11 cellular contexts compared by ENCODE assay signal in genomic region chr18:63741769-63742168, GRCh38. TPM values are rescaled to one million over a fixed set of nuclear protein-coding genes. Genes with fewer than 3 reads are reported as not detected.
DNase-seq lines count a peak whose midpoint lies in the region; ATAC-seq and TF ChIP-seq lines count a peak whose summit lies in the region.
"Had no signal": no experiment of that assay in that cellular context is flagged by ENCODE, and none has a peak within 500 bp of the region (broad histone marks: within the 10 kb centered on the region; RNA-seq: fewer than 3 reads in every experiment).

No MANE protein-coding gene starts in this region.

- H3K9ac ChIP-seq in SK-N-MC (ENCODE audit: insufficient read length), result no peak overlapping the region

- DNase-seq in A172 (ENCODE audit: low spot score), result peak; percentile 4
- no peak for DNase-seq in GM13977 (ENCODE audit: low spot score)
- peak; percentile 70 for DNase-seq in SK-N-MC (ENCODE audit: low read depth, low spot score)
- DNase-seq in foreskin fibroblast, result peak; percentile 47 to 71
- DNase-seq in occipital lobe (lab: John Stamatoyannopoulos, UW), result no peak
- DNase-seq in NCI-H128 (lab: John Stamatoyannopoulos, UW; ENCODE audit: unreplicated experiment), result no peak
- DNase-seq in hypothalamus (lab: John Stamatoyannopoulos, UW), result no peak
- DNase-seq: glutamatergic neuron, nephron progenitor cell, Peyer's patch had no signal

- ATAC-seq in GM19324 (IDR thresholded peaks at IDR 0.05; ENCODE audit: low FRiP score, unreplicated experiment), result no peak

- H3K36me3 ChIP-seq in SK-N-MC (ENCODE audit: insufficient read depth, low read length), result no peaks in the 10 kb centered on the region
- H3K36me3 ChIP-seq: Peyer's patch had no signal

- H3K9me3 ChIP-seq in SK-N-MC (ENCODE audit: low read depth, low read length), result no peaks in the 10 kb centered on the region
- H3K9me3 ChIP-seq: Peyer's patch had no signal

- H3K4me3 ChIP-seq in SK-N-MC (no peak overlapping the region), foreskin fibroblast (ENCODE audit: low read depth in 1 of 2, low read length in 2 of 2) (no peak overlapping the region)
- H3K4me3 ChIP-seq: Peyer's patch had no signal

- peak; percentile 13 for TF ChIP-seq CTCF in GM13977 (IDR thresholded peaks at IDR 0.05; ENCODE audit: extremely low read depth, insufficient read depth, missing control alignments)
- peak; percentile 61 for TF ChIP-seq CTCF in foreskin fibroblast (IDR thresholded peaks at IDR 0.05; ENCODE audit: low read depth, low read length)

- in situ Hi-C loops in GM13977 (cut with MboI; ENCODE audit: low pct_unique_long_range_greater_than_20kb, low sequenced_read_pairs, unreplicated experiment), result no loop called here

- H3K27ac ChIP-seq in SK-N-MC, result no peak overlapping the region
- H3K27ac ChIP-seq: Peyer's patch had no signal

RNA-seq across cellular contexts. Expression of gene SERPINB7, which starts 33.4 kb away (rescaled TPM):
- total RNA-seq in A172 (2014; rRNA removed; shearing (Covaris generic)), result 5.6 and 8.9 TPM in 2 replicates
- total RNA-seq in occipital lobe, result not detected
- total RNA-seq: Peyer's patch had no signal

RNA-seq across cellular contexts. Expression of gene SERPINB11, which starts 39.0 kb away (rescaled TPM):
- not detected in 2 replicates for total RNA-seq in A172 (2014; rRNA removed; shearing (Covaris generic))
- total RNA-seq in occipital lobe, result not detected
- total RNA-seq: Peyer's patch had no signal

Comparison
In these comparisons a context has a peak if more than half of its experiments do, and no peak if none do; other contexts are left out.
1. DNase-seq: peak in A172 (single experiment), SK-N-MC (single experiment) and foreskin fibroblast (2 of 2); none in GM13977 (single experiment), occipital lobe (single experiment), NCI-H128 (single experiment) and hypothalamus (0 of 51).